Comparison of ENCODE assay signal across 24 cellular contexts in genomic region chr1:202110977-202111376, GRCh38. TPM values are rescaled to one million over a fixed set of nuclear protein-coding genes. Genes with fewer than 3 reads are reported as not detected.
DNase-seq lines count a peak whose midpoint lies in the region; TF ChIP-seq lines count a peak whose summit lies in the region.
"Had no signal": no experiment of that assay in that cellular context is flagged by ENCODE, and none has a peak within 500 bp of the region (broad histone marks: within the 10 kb centered on the region; RNA-seq: fewer than 3 reads in every experiment).

No MANE protein-coding gene starts in this region.

- H3K4me3 ChIP-seq in trophoblast cell (ENCODE audit: low read depth, low read length) = no peak overlapping the region

- peaks cover 15% of the 10 kb centered on the region for H3K79me1 ChIP-seq in trophoblast cell (ENCODE audit: low read length)

- H3K4me2 ChIP-seq in trophoblast cell (ENCODE audit: low read length) = no peak overlapping the region
- H3K4me2 ChIP-seq: SK-N-SH had no signal

- DNase-seq in ELF-1 (ENCODE audit: low read depth, low spot score) (peak; percentile 6), NCI-H69 (lab: John Stamatoyannopoulos, UW) (peak; percentile 47), islet precursor cell (peak; percentile 55), trophoblast cell (peak in 1 of 2 donors; percentile 18), T1000 (lab: John Stamatoyannopoulos, UW) (no peak), glutamatergic neuron (no peak), chondrocyte (ENCODE audit: low spot score) (no peak)
- DNase-seq: CD4-positive, CD25-positive, alpha-beta regulatory T cell; DMS 273 treated with DMSO at 0.1 percent for 48 hours; DMS79 treated with DMSO at 0.1 percent for 48 hours; GOT3; Karpas-422; MV-4-11; NCI-H1105 treated with DMSO at 0.1 percent for 48 hours; NCI-H1694 treated with DMSO at 0.1 percent for 48 hours; NCI-H2081 treated with DMSO at 0.1 percent for 48 hours; NCI-H2227 treated with DMSO at 0.1 percent for 48 hours; NCI-H510A; NCI-H748 treated with DMSO at 0.1 percent for 48 hours; SIG-M5; SK-N-SH had no signal

- H2BK5ac ChIP-seq in trophoblast cell (ENCODE audit: low read depth, low read length, poor library complexity) = no peak overlapping the region

- no peak overlapping the region for H3K18ac ChIP-seq in trophoblast cell (ENCODE audit: low read length)

- H3K27me3 ChIP-seq in trophoblast cell (ENCODE audit: insufficient read depth, low read length) = no peaks in the 10 kb centered on the region

- peaks cover 11 to 17% of the 10 kb centered on the region in 2 experiments for H3K4me1 ChIP-seq in trophoblast cell (ENCODE audit: control insufficient read depth in 1 of 2, insufficient read depth in 2 of 2, low read length in 2 of 2)

- H3K4me3 Mint-ChIP-seq in glutamatergic neuron (ENCODE audit: unreplicated experiment) (no peak overlapping the region), chondrocyte (ENCODE audit: unreplicated experiment) (no peak overlapping the region)
- H3K4me3 Mint-ChIP-seq: CD4-positive, CD25-positive, alpha-beta regulatory T cell; IgD-negative memory B cell had no signal

- H3K27ac Mint-ChIP-seq in glutamatergic neuron (ENCODE audit: unreplicated experiment) = no peak overlapping the region
- H3K27ac Mint-ChIP-seq in chondrocyte (ENCODE audit: unreplicated experiment) = no peak overlapping the region
- H3K27ac Mint-ChIP-seq: CD4-positive, CD25-positive, alpha-beta regulatory T cell; IgD-negative memory B cell had no signal

- H3K27me3 Mint-ChIP-seq in glutamatergic neuron (ENCODE audit: unreplicated experiment) (no peaks in the 10 kb centered on the region), chondrocyte (ENCODE audit: low read depth) (no peaks in the 10 kb centered on the region)

- WGBS in trophoblast cell (ENCODE audit: extremely low coverage, insufficient coverage, insufficient read length) = no CpG with 5 or more reads among the region's 3 CpGs

- H3K4me1 Mint-ChIP-seq in glutamatergic neuron (ENCODE audit: low read depth, unreplicated experiment) (peaks cover 9% of the 10 kb centered on the region), chondrocyte (ENCODE audit: low read depth) (peaks cover 14% of the 10 kb centered on the region)

- no peak for TF ChIP-seq CTCF in glutamatergic neuron (IDR thresholded peaks at IDR 0.05; ENCODE audit: partially characterized antibody, unreplicated experiment)
- no peak for TF ChIP-seq CTCF in chondrocyte (IDR thresholded peaks at IDR 0.05)

- no peak overlapping the region for H4K8ac ChIP-seq in trophoblast cell (ENCODE audit: low read depth, low read length)

- no peak overlapping the region for H2BK12ac ChIP-seq in trophoblast cell (ENCODE audit: low read length)

- no peaks in the 10 kb centered on the region for H3K9me3 ChIP-seq in trophoblast cell (ENCODE audit: insufficient read depth, low read depth, low read length)
- H3K9me3 ChIP-seq: SK-N-SH had no signal

- H3K36me3 ChIP-seq in trophoblast cell (ENCODE audit: control insufficient read depth in 1 of 2, insufficient read depth in 2 of 2, low read length in 2 of 2) = no peaks in the 10 kb centered on the region

- H3K23ac ChIP-seq in trophoblast cell (ENCODE audit: low read length) = no peak overlapping the region

- no peak overlapping the region for H2BK120ac ChIP-seq in trophoblast cell (ENCODE audit: insufficient read depth, low read length, poor library complexity)

- H3K4ac ChIP-seq in trophoblast cell (ENCODE audit: low read depth, low read length) = no peak overlapping the region

- no peak overlapping the region for H2AFZ ChIP-seq in trophoblast cell (ENCODE audit: insufficient read depth, low read length, poor library complexity)

- peak overlapping the region; percentile 82 for H2AK5ac ChIP-seq in trophoblast cell (ENCODE audit: low read length)

- peaks cover 4% of the 10 kb centered on the region for H3K9me3 Mint-ChIP-seq in glutamatergic neuron (ENCODE audit: unreplicated experiment)
- no peaks in the 10 kb centered on the region for H3K9me3 Mint-ChIP-seq in chondrocyte (ENCODE audit: low read depth)
- H3K9me3 Mint-ChIP-seq: CD4-positive, CD25-positive, alpha-beta regulatory T cell; IgD-negative memory B cell had no signal

- no peak overlapping the region for H4K91ac ChIP-seq in trophoblast cell (ENCODE audit: low read depth, low read length)

- no peak overlapping the region for H4K12ac ChIP-seq in trophoblast cell (ENCODE audit: low read depth, low read length)

- no peak overlapping the region for H3K14ac ChIP-seq in trophoblast cell (ENCODE audit: low read length)

- peaks cover 3% of the 10 kb centered on the region for H3K79me2 ChIP-seq in trophoblast cell (ENCODE audit: control insufficient read depth, insufficient read depth, low read length, poor library complexity)

- H3K27ac ChIP-seq in trophoblast cell (ENCODE audit: low read depth, low read length) = no peak overlapping the region

- no peak overlapping the region for H3K9ac ChIP-seq in trophoblast cell (ENCODE audit: low read length)
- H3K9ac ChIP-seq: SK-N-SH had no signal

- H3K36me3 Mint-ChIP-seq in glutamatergic neuron (ENCODE audit: unreplicated experiment) = no peaks in the 10 kb centered on the region
- no peaks in the 10 kb centered on the region for H3K36me3 Mint-ChIP-seq in chondrocyte (ENCODE audit: low read depth)
- H3K36me3 Mint-ChIP-seq: CD4-positive, CD25-positive, alpha-beta regulatory T cell; IgD-negative memory B cell had no signal

RNA-seq across cellular contexts. Expression of gene GPR37L1, which starts 11.7 kb away (rescaled TPM):
- 0.03 TPM in 2 replicates for polyA plus RNA-seq in trophoblast cell (2013)
- total RNA-seq in glutamatergic neuron (ENCODE audit: unreplicated experiment) (not detected), chondrocyte (not detected in 3 replicates)
- total RNA-seq: CD4-positive, CD25-positive, alpha-beta regulatory T cell; M059J had no signal
- polyA plus RNA-seq: BJ, SK-N-SH had no signal

RNA-seq across cellular contexts. Expression of gene ARL8A, which starts 33.6 kb away (rescaled TPM):
- polyA plus RNA-seq in trophoblast cell (2013) = 20.3 and 20.9 TPM in 2 replicates
- total RNA-seq in glutamatergic neuron (ENCODE audit: unreplicated experiment) (160 TPM), chondrocyte (73.9 to 95.1 TPM (median 95.1 TPM) in 3 replicates)

RNA-seq across cellular contexts. Expression of gene PTPN7, which starts 49.4 kb away (rescaled TPM):
- not detected in 2 replicates for polyA plus RNA-seq in trophoblast cell (2013)
- total RNA-seq in glutamatergic neuron (ENCODE audit: unreplicated experiment) (not detected), chondrocyte (not detected in 3 replicates)
- total RNA-seq: M059J had no signal
- polyA plus RNA-seq: BJ, SK-N-SH had no signal

Comparison
In these comparisons a context has a peak if more than half of its experiments do, and no peak if none do; other contexts are left out.
1. DNase-seq: peak in ELF-1 (single experiment), NCI-H69 (single experiment) and islet precursor cell (single experiment); none in T1000 (single experiment), glutamatergic neuron (single experiment) and chondrocyte (single experiment).